ENCODE assay signal across 21 cellular contexts in the genomic region with DNA sequence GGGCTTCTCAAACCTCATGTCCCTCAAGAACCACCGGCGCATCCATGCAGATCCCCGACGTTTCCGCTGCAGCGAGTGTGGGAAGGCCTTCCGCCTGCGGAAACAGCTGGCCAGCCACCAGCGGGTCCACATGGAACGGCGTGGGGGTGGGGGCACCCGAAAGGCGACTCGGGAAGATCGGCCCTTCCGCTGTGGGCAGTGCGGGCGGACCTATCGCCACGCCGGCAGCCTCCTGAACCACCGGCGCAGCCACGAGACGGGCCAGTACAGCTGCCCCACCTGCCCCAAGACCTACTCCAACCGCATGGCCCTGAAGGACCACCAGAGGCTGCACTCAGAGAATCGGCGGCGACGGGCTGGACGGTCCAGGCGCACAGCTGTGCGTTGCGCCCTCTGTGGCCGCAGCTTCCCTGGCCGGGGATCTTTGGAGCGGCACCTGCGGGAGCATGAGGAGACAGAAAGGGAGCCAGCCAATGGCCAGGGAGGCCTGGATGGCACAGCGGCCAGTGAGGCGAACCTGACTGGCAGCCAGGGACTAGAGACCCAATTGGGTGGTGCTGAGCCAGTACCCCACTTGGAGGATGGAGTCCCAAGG.
"Had no signal": no experiment of that assay in that cellular context is flagged by ENCODE, and none has a peak within 500 bp of the region (broad histone marks: within the 10 kb centered on the region; RNA-seq: fewer than 3 reads in every experiment).

No MANE protein-coding gene starts in this region.

- ATAC-seq: activated CD8-positive, alpha-beta T cell treated with anti-CD3 and anti-CD28 coated beads, Interleukin-2, amount 10 ng/mL, durations not matched to agents 7 days and 5 days; activated T-helper 17 cell treated with anti-CD3 and anti-CD28 coated beads, Interleukin-2, amount 50 U/mL, for 72 hours; heart right ventricle; naive thymus-derived CD8-positive, alpha-beta T cell; pancreas; right cardiac atrium had no signal

- H2AFZ ChIP-seq: neural progenitor cell had no signal

- DNase-seq: activated CD4-positive, alpha-beta T cell treated with anti-CD3 and anti-CD28 coated beads for 1 hour; activated CD4-positive, alpha-beta T cell treated with anti-CD3 and anti-CD28 coated beads, Interleukin-2, amount 50 U/mL, for 1 hour; activated CD8-positive, alpha-beta T cell treated with anti-CD3 and anti-CD28 coated beads, Interleukin-2, amount 10 ng/mL, durations not matched to agents 7 days and 5 days; activated naive CD4-positive, alpha-beta T cell; effector CD4-positive, alpha-beta T cell; heart right ventricle; stimulated activated CD4-positive, alpha-beta T cell treated with anti-CD3 and anti-CD28 coated beads, Interleukin-1b, Interleukin-23, amount 100 ng/mL, for 48 hours; T-helper 9 cell; testis; trophoblast cell had no signal

- H3K4me3 ChIP-seq: adrenal gland, coronary artery, heart right ventricle, lung, neural progenitor cell, pancreas, testis, vagina had no signal

- H3K9me3 ChIP-seq: adrenal gland, heart right ventricle, pancreas, testis, vagina had no signal

- H3K9ac ChIP-seq: neural progenitor cell had no signal

- H3K36me3 ChIP-seq: neural progenitor cell had no signal

- FAIRE-seq: astrocyte, endometrium, pancreas had no signal

- H3K4me2 ChIP-seq: neural progenitor cell had no signal

- H3K27me3 ChIP-seq: adrenal gland, heart right ventricle, neural progenitor cell, pancreas, testis, vagina had no signal

- H3K27ac ChIP-seq: adrenal gland, coronary artery, heart right ventricle, neural progenitor cell, pancreas, testis, vagina had no signal
